Comparison of ENCODE assay signal across 1 cellular context in the genomic region with DNA sequence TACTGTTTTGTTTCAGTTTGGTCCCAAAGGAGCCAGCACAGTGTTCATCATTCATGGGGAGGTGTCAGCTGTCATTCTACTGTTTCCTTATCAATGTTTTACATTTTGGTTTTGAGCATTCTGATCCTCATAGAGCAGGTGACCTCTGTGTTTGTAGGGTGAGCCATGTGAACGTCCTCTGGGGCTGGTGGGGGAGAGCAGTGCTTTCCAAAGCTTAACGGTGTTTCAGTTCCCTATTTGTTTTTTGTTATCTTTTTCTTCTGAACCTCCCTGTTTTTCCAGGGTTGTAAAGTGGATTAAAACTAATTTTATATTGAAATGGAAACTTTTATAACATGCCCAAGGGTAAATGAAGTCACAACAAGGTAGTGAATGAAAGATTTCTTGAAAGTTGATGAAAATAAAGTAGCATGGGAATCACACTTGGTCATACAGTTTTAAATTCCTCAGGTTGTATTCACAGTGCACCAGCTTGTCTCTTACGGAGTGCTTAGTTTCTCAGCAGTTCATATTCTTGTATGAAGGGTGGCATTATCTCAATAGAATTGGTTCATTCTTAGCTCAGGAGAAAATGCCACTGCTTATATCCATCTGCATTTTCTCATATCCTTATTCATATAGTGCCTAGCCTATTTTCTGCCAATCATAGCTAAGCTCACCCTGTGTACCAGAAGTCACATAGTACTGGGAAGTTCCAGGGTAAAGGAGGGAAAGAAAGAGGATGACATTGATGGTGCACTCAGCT.
TF ChIP-seq lines count a peak whose summit lies in the region.

No MANE protein-coding gene starts in this region.

TF ChIP-seq in WTC11, 78 proteins besides CTCF, POLR2A, EP300 and RAD21 (continued from another document):
- TF ChIP-seq ERG (CRISPR knock-in tag; IDR thresholded peaks at IDR 0.05) (no peak), USF1 (CRISPR knock-in tag; IDR thresholded peaks at IDR 0.05) (no peak), GABPB1 (CRISPR knock-in tag; IDR thresholded peaks at IDR 0.05) (no peak), E2F4 (CRISPR knock-in tag; IDR thresholded peaks at IDR 0.05; ENCODE audit: borderline replicate concordance, low read depth) (no peak), ATF1 (CRISPR knock-in tag; IDR thresholded peaks at IDR 0.05) (no peak), FOXK1 (CRISPR knock-in tag; IDR thresholded peaks at IDR 0.05) (no peak), CBFB (CRISPR knock-in tag; IDR thresholded peaks at IDR 0.05; ENCODE audit: low read depth) (no peak)
- TF ChIP-seq, protein P1, sequence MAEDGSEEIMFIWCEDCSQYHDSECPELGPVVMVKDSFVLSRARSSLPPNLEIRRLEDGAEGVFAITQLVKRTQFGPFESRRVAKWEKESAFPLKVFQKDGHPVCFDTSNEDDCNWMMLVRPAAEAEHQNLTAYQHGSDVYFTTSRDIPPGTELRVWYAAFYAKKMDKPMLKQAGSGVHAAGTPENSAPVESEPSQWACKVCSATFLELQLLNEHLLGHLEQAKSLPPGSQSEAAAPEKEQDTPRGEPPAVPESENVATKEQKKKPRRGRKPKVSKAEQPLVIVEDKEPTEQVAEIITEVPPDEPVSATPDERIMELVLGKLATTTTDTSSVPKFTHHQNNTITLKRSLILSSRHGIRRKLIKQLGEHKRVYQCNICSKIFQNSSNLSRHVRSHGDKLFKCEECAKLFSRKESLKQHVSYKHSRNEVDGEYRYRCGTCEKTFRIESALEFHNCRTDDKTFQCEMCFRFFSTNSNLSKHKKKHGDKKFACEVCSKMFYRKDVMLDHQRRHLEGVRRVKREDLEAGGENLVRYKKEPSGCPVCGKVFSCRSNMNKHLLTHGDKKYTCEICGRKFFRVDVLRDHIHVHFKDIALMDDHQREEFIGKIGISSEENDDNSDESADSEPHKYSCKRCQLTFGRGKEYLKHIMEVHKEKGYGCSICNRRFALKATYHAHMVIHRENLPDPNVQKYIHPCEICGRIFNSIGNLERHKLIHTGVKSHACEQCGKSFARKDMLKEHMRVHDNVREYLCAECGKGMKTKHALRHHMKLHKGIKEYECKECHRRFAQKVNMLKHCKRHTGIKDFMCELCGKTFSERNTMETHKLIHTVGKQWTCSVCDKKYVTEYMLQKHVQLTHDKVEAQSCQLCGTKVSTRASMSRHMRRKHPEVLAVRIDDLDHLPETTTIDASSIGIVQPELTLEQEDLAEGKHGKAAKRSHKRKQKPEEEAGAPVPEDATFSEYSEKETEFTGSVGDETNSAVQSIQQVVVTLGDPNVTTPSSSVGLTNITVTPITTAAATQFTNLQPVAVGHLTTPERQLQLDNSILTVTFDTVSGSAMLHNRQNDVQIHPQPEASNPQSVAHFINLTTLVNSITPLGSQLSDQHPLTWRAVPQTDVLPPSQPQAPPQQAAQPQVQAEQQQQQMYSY (CRISPR knock-in tag; IDR thresholded peaks at IDR 0.05), result no peak
- TF ChIP-seq, protein P2, sequence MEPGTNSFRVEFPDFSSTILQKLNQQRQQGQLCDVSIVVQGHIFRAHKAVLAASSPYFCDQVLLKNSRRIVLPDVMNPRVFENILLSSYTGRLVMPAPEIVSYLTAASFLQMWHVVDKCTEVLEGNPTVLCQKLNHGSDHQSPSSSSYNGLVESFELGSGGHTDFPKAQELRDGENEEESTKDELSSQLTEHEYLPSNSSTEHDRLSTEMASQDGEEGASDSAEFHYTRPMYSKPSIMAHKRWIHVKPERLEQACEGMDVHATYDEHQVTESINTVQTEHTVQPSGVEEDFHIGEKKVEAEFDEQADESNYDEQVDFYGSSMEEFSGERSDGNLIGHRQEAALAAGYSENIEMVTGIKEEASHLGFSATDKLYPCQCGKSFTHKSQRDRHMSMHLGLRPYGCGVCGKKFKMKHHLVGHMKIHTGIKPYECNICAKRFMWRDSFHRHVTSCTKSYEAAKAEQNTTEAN (CRISPR knock-in tag; IDR thresholded peaks at IDR 0.05), result no peak
- TF ChIP-seq, protein P3, sequence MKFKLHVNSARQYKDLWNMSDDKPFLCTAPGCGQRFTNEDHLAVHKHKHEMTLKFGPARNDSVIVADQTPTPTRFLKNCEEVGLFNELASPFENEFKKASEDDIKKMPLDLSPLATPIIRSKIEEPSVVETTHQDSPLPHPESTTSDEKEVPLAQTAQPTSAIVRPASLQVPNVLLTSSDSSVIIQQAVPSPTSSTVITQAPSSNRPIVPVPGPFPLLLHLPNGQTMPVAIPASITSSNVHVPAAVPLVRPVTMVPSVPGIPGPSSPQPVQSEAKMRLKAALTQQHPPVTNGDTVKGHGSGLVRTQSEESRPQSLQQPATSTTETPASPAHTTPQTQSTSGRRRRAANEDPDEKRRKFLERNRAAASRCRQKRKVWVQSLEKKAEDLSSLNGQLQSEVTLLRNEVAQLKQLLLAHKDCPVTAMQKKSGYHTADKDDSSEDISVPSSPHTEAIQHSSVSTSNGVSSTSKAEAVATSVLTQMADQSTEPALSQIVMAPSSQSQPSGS (CRISPR knock-in tag; IDR thresholded peaks at IDR 0.05; ENCODE audit: borderline replicate concordance, low read depth), result no peak
